7 cellular contexts compared by ENCODE assay signal in genomic region chr12:7798750-7799308, GRCh38. TPM values are rescaled to one million over a fixed set of nuclear protein-coding genes. Genes with fewer than 3 reads are reported as not detected.
"Had no signal": no experiment of that assay in that cellular context is flagged by ENCODE, and none has a peak within 500 bp of the region (broad histone marks: within the 10 kb centered on the region; RNA-seq: fewer than 3 reads in every experiment).

No MANE protein-coding gene starts in this region.

RNA-seq across cellular contexts. Expression of gene NANOG, which starts 9.6 kb away (rescaled TPM):
- total RNA-seq: activated CD4-positive, alpha-beta memory T cell treated with anti-CD3 and anti-CD28 coated beads for 36 hours; activated CD4-positive, alpha-beta T cell treated with anti-CD3 and anti-CD28 coated beads, Interleukin-2, amount 10 ng/mL, durations not matched to agents 7 days and 5 days; activated naive CD4-positive, alpha-beta T cell treated with anti-CD3 and anti-CD28 coated beads, Interleukin-2, amount 50 U/mL, for 72 hours; ascending aorta; Right ventricle myocardium inferior had no signal

RNA-seq across cellular contexts. Expression of gene NANOGNB, which starts 33.8 kb away (rescaled TPM):
- total RNA-seq: activated CD4-positive, alpha-beta memory T cell treated with anti-CD3 and anti-CD28 coated beads for 36 hours; activated CD4-positive, alpha-beta T cell treated with anti-CD3 and anti-CD28 coated beads, Interleukin-2, amount 10 ng/mL, durations not matched to agents 7 days and 5 days; activated naive CD4-positive, alpha-beta T cell treated with anti-CD3 and anti-CD28 coated beads, Interleukin-2, amount 50 U/mL, for 72 hours; activated T-cell treated with anti-CD3 and anti-CD28 coated beads, Interleukin-2, amount 50 U/mL, for 4 hours; ascending aorta; Right ventricle myocardium inferior; T-cell had no signal

RNA-seq across cellular contexts. Expression of gene CLEC4C, which starts 51.7 kb away (rescaled TPM):
- total RNA-seq: activated CD4-positive, alpha-beta memory T cell treated with anti-CD3 and anti-CD28 coated beads for 36 hours; activated CD4-positive, alpha-beta T cell treated with anti-CD3 and anti-CD28 coated beads, Interleukin-2, amount 10 ng/mL, durations not matched to agents 7 days and 5 days; activated naive CD4-positive, alpha-beta T cell treated with anti-CD3 and anti-CD28 coated beads, Interleukin-2, amount 50 U/mL, for 72 hours; activated T-cell treated with anti-CD3 and anti-CD28 coated beads, Interleukin-2, amount 50 U/mL, for 4 hours; ascending aorta; Right ventricle myocardium inferior; T-cell had no signal
